24 cellular contexts compared by ENCODE assay signal in genomic region chr10:89092439-89092838, GRCh38.
"Had no signal": no experiment of that assay in that cellular context is flagged by ENCODE, and none has a peak within 500 bp of the region (broad histone marks: within the 10 kb centered on the region; RNA-seq: fewer than 3 reads in every experiment).

No MANE protein-coding gene starts in this region.

- H3K27ac Mint-ChIP-seq: activated naive CD8-positive, alpha-beta T cell treated with anti-CD3 and anti-CD28 coated beads for 36 hours; endodermal cell; nephron progenitor cell; stimulated activated memory B cell treated with anti-CD40 and anti-IgM and Interleukin-4, amounts not matched to agents 10 μg/mL and 1 μg/mL and 100 μg/mL, for 72 hours; T-helper 17 cell; type B pancreatic cell had no signal

- H3K4me3 Mint-ChIP-seq: activated naive CD8-positive, alpha-beta T cell treated with anti-CD3 and anti-CD28 coated beads for 36 hours; activated T-cell treated with anti-CD3 and anti-CD28 coated beads, Interleukin-2, amount 50 U/mL, for 4 hours; endodermal cell; nephron progenitor cell; stimulated activated memory B cell treated with anti-CD40 and anti-IgM and Interleukin-4, amounts not matched to agents 10 μg/mL and 1 μg/mL and 100 μg/mL, for 72 hours; T-helper 17 cell; type B pancreatic cell had no signal

- H3K4me1 ChIP-seq: colonic mucosa had no signal

- H3K36me3 ChIP-seq: colonic mucosa, gastroesophageal sphincter, heart left ventricle, vagina had no signal

- H3K27me3 ChIP-seq: colonic mucosa, gastroesophageal sphincter, heart left ventricle, testis, vagina had no signal

- ATAC-seq: activated T-cell treated with anti-CD3 and anti-CD28 coated beads, Interleukin-2, amount 50 U/mL, for 4 hours; gastroesophageal sphincter; heart left ventricle; left cardiac atrium; sciatic nerve; stimulated activated memory B cell treated with anti-CD40 and anti-IgM and Interleukin-4, amounts not matched to agents 10 μg/mL and 1 μg/mL and 100 μg/mL, for 72 hours; T-helper 17 cell had no signal

- H3K27ac ChIP-seq: colonic mucosa, gastroesophageal sphincter, testis, vagina had no signal

- H3K4me3 ChIP-seq: colonic mucosa, gastroesophageal sphincter, heart left ventricle, testis, vagina had no signal

- H3K27me3 Mint-ChIP-seq: stimulated activated memory B cell treated with anti-CD40 and anti-IgM and Interleukin-4, amounts not matched to agents 10 μg/mL and 1 μg/mL and 100 μg/mL, for 72 hours; type B pancreatic cell had no signal

- DNase-seq: activated CD4-positive, alpha-beta T cell treated with anti-CD3 and anti-CD28 coated beads, Interleukin-2, amount 50 U/mL, for 1 hour; activated CD4-positive, CD25-positive, alpha-beta regulatory T cell treated with anti-CD3 and anti-CD28 coated beads, Interleukin-2, amount 50 U/mL, for 72 hours; activated CD8-positive, alpha-beta memory T cell treated with anti-CD3 and anti-CD28 coated beads, Interleukin-2, amount 50 U/mL, for 48 hours; activated naive CD4-positive, alpha-beta T cell treated with Interleukin-2 at 50 U/mL for 16 hours; activated naive CD8-positive, alpha-beta T cell treated with anti-CD3 and anti-CD28 coated beads for 36 hours; activated T-cell treated with anti-CD3 and anti-CD28 coated beads, Interleukin-2, amount 50 U/mL, for 4 hours; colonic mucosa; endodermal cell; heart left ventricle; left cardiac atrium; mesenchymal stem cell; nephron progenitor cell; nucleus accumbens; small intestine; stimulated activated CD4-positive, alpha-beta T cell treated with anti-CD3 and anti-CD28 coated beads, Interleukin-2, amount 100 ng/mL, for 24 hours; T-helper 17 cell; testis had no signal

- H3K9me3 ChIP-seq: colonic mucosa, gastroesophageal sphincter, heart left ventricle, testis, vagina had no signal

- H3K9me3 Mint-ChIP-seq: activated naive CD8-positive, alpha-beta T cell treated with anti-CD3 and anti-CD28 coated beads for 36 hours; activated T-cell treated with anti-CD3 and anti-CD28 coated beads, Interleukin-2, amount 50 U/mL, for 4 hours; endodermal cell; nephron progenitor cell; stimulated activated memory B cell treated with anti-CD40 and anti-IgM and Interleukin-4, amounts not matched to agents 10 μg/mL and 1 μg/mL and 100 μg/mL, for 72 hours; type B pancreatic cell had no signal

- H3K4me1 Mint-ChIP-seq: stimulated activated memory B cell treated with anti-CD40 and anti-IgM and Interleukin-4, amounts not matched to agents 10 μg/mL and 1 μg/mL and 100 μg/mL, for 72 hours had no signal

- FAIRE-seq: astrocyte, islet of Langerhans, small intestine had no signal
